In genomic region chr11:77066229-77067023, GRCh38 we compare ENCODE assay signal across 8 cellular contexts. TPM values are rescaled to one million over a fixed set of nuclear protein-coding genes. Genes with fewer than 3 reads are reported as not detected.
A peak's percentile ranks its signal among the peaks of the same experiment; 100 is the strongest.
DNase-seq lines count a peak whose midpoint lies in the region; ATAC-seq and TF ChIP-seq lines count a peak whose summit lies in the region.

TSS of gene CAPN5 (plus strand) at chr11:77066971. CDS start at chr11:77084887, 17,916 bp downstream.

- ATAC-seq in GM21526 (IDR thresholded peaks at IDR 0.05; ENCODE audit: low FRiP score, unreplicated experiment) (peak; percentile 77), PC-3 (peak; percentile 90), naive B cell (ENCODE audit: low read depth in 2 of 2) (peak; percentile 90)

- BruUV-seq in PC-3 (replicated peaks; lab: Mats Ljungman, UMichigan) = no TSS peak

- intact Hi-C loops in PC-3 (cut with micrococcal nuclease) = loop anchor here (2.0 kb wide), 2 partner anchors 24 to 40 kb away; no protein-coding TSS in a partner anchor
- intact Hi-C loops in esophagus squamous epithelium (cut with DNase I) = no loop called here

- H3K79me2 ChIP-seq in PC-3 (ENCODE audit: low read length) = no peaks in the 10 kb centered on the region

- peak; percentile 78 for DNase-seq in DMS153 (lab: John Stamatoyannopoulos, UW)
- peak; percentile 93 for DNase-seq in HuH-7 (ENCODE audit: low spot score)
- DNase-seq in PC-3 = peak; percentile 97
- DNase-seq in activated T-cell treated with anti-CD3 and anti-CD28 coated beads, Interleukin-2, amount 50 U/mL, for 48 hours = peak; percentile 90 to 92
- DNase-seq in esophagus squamous epithelium (lab: John Stamatoyannopoulos, UW) = peak; percentile 36
- DNase-seq in naive B cell = peak; percentile 88
- DNase-seq in stimulated activated CD8-positive, alpha-beta memory T cell treated with anti-CD3 and anti-CD28 coated beads, Interleukin-7, amount 100 ng/mL, for 48 hours (ENCODE audit: extremely low read depth in 1 of 2, low read depth in 1 of 2) = peak; percentile 70 to 76

- peaks cover 10 to 20% (median 18%) of the 10 kb centered on the region in 3 donors for H3K4me1 Mint-ChIP-seq in naive B cell

- H3F3A ChIP-seq in PC-3 (ENCODE audit: low read length, unreplicated experiment) = no peaks in the 10 kb centered on the region

- peak within 1 kb of the TSS; percentile 97 for H2AFZ ChIP-seq in PC-3 (ENCODE audit: low read length)

- peaks cover 0 to 19% (median 16%) of the 10 kb centered on the region in 3 donors for H3K27me3 Mint-ChIP-seq in naive B cell

- peak in 3 of 4 donors; percentile 16 to 87 (median 63) for TF ChIP-seq POLR2A in esophagus squamous epithelium (IDR thresholded peaks at IDR 0.05)

- H3K4me1 ChIP-seq in PC-3 (ENCODE audit: insufficient read depth, low read length) (peaks cover 13% of the 10 kb centered on the region), esophagus squamous epithelium (peaks cover 4 to 44% (median 19%) of the 10 kb centered on the region in 3 donors)

- 0 to 20% methylated on average over 1 to 2 of the region's 67 CpGs for WGBS in esophagus squamous epithelium, 2 donors

- no peaks in the 10 kb centered on the region for H3K27me3 ChIP-seq in PC-3 (ENCODE audit: low read length)
- H3K27me3 ChIP-seq in esophagus squamous epithelium = no peaks in the 10 kb centered on the region

- peak within 1 kb of the TSS; percentile 77 for H3K4me3 ChIP-seq in PC-3 (ENCODE audit: low read length)
- peak within 1 kb of the TSS; percentile 61 to 84 (median 77) for H3K4me3 ChIP-seq in esophagus squamous epithelium

- no peaks in the 10 kb centered on the region for H3K9me2 ChIP-seq in PC-3 (replicated peaks; ENCODE audit: low read length)

- H3K4me3 Mint-ChIP-seq in naive B cell = peak within 1 kb of the TSS; percentile 87 to 96 (median 92)

- CTCF ChIA-PET in PC-3 (lab: Charles Lee) = interaction anchor here (0.8 to 1.0 kb wide), 2 partner anchors 19 to 25 kb away, joined by 7 read pairs; no protein-coding TSS in a partner anchor

- no peaks in the 10 kb centered on the region for H4K20me1 ChIP-seq in PC-3 (ENCODE audit: low read length)

- H3K36me3 ChIP-seq in PC-3 (ENCODE audit: low read depth, low read length) = no peaks in the 10 kb centered on the region
- H3K36me3 ChIP-seq in esophagus squamous epithelium = no peaks in the 10 kb centered on the region

- H3K27ac Mint-ChIP-seq in naive B cell = peak within 1 kb of the TSS in 5 of 6 donors; percentile 19 to 96 (median 59)

- H3K27ac ChIP-seq in PC-3 (ENCODE audit: low read length) (no peak within 1 kb of the TSS), esophagus squamous epithelium (peak within 1 kb of the TSS; percentile 76 to 95 (median 90))

- peaks cover 0 to 9% (median 5%) of the 10 kb centered on the region in 7 donors for H3K9me3 Mint-ChIP-seq in naive B cell

- peak within 1 kb of the TSS; percentile 95 for H3K4me2 ChIP-seq in PC-3 (ENCODE audit: low read length)

- H3K9ac ChIP-seq in PC-3 (ENCODE audit: low read length) = peak within 1 kb of the TSS; percentile 61

- H3K36me3 Mint-ChIP-seq in naive B cell = no peaks in the 10 kb centered on the region

- TF ChIP-seq CTCF in PC-3 (conservative IDR thresholded peaks at IDR 0.05; ENCODE audit: low read depth, low read length) = no peak
- peak in 2 of 6 experiments; percentile 46 to 55 for TF ChIP-seq CTCF in esophagus squamous epithelium (IDR thresholded peaks at IDR 0.05)

- POLR2A ChIA-PET in PC-3 (lab: Charles Lee; ENCODE audit: unreplicated experiment) = interaction anchor here (0.6 to 0.7 kb wide), 4 partner anchors 24 to 542 kb away, joined by 3 to 4 read pairs (median 4); no protein-coding TSS in a partner anchor

- no peaks in the 10 kb centered on the region for H3K9me3 ChIP-seq in PC-3 (ENCODE audit: low read length)
- H3K9me3 ChIP-seq in esophagus squamous epithelium = no peaks in the 10 kb centered on the region

RNA-seq across cellular contexts. Expression of gene CAPN5, which starts in this region (rescaled TPM):
- total RNA-seq in PC-3 (2014; rRNA removed) (6.3 and 7.7 TPM in 2 replicates), esophagus squamous epithelium (10 to 100 TPM in 3 of 4 donors, 1 to 10 TPM in 1; 9.3 to 63.2 (median 13.5) TPM)
- polyA plus RNA-seq in naive B cell (ENCODE audit: low read depth in 6 of 6) = under 1 TPM in 2 of 6 donors, not detected in 4; 0.33 to 0.87 TPM

Comparison
In these comparisons a context has a peak if more than half of its experiments do, and no peak if none do; other contexts are left out.
1. Peak in DNase-seq and ATAC-seq in naive B cell; RNA of the gene not detected or under 1 TPM.
2. DNase-seq: peak in every context shown above with its lines; median percentile 97 in PC-3; 93 in HuH-7; 91 in activated T-cell treated with anti-CD3 and anti-CD28 coated beads, Interleukin-2, amount 50 U/mL, for 48 hours; 88 in naive B cell; 78 in DMS153; 73 in stimulated activated CD8-positive, alpha-beta memory T cell treated with anti-CD3 and anti-CD28 coated beads, Interleukin-7, amount 100 ng/mL, for 48 hours; 36 in esophagus squamous epithelium.